In the genomic region with DNA sequence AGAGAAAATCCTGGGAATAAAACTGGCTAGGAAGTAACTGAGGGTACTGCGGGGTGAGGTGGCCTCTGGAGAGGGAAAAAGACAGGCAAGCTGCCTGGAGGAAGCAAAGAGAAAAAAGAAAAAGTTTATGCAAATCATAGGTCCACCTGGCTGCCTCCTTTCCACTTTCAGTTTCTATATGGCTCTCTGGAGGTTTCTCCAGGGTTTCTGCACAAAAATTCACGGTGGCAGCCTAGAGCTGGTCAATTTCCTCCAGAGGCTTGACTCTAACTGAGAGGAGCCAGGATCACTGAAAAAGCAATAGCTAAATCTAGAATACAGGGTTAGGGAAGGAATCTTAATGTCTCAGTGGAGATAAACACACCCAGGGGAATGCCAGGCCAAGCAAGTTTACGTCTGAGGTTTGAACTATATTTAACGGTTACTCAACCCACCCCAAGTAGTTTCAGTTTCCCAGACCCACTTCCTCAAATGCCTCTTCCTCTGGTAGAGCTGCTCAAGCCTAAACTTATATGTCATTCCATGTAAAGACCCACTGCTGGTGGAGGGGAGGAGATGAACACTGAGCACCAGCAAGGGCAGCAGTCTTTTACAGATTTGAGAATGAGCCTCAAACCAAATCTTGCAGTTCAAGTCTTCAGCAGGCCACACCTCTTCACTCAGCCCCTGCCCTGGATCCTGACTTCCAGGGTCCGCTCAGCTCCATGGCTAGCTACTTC, we compare ENCODE assay signal across 8 cellular contexts. TPM values are rescaled to one million over a fixed set of nuclear protein-coding genes. Genes with fewer than 3 reads are reported as not detected.
A peak's percentile ranks its signal among the peaks of the same experiment; 100 is the strongest.
DNase-seq lines count a peak whose midpoint lies in the region; ATAC-seq and TF ChIP-seq lines count a peak whose summit lies in the region.

No MANE protein-coding gene starts in this region.

- no peaks in the 10 kb centered on the region for H3F3A ChIP-seq in OCI-LY1 (ENCODE audit: insufficient read depth, low read length)

- H3K9ac ChIP-seq in OCI-LY1 (ENCODE audit: low read length) = peak overlapping the region; percentile 55; the same call in 1 of the 2 replicates

- H3K27ac ChIP-seq in OCI-LY1 (ENCODE audit: low read depth, low read length, poor library complexity, severe bottlenecking) (peak overlapping the region; percentile 74), vagina (peak overlapping the region; percentile 79)

- H2AFZ ChIP-seq in OCI-LY1 (ENCODE audit: low read length) = no peak overlapping the region

- H3K27me3 ChIP-seq in OCI-LY1 (ENCODE audit: insufficient read depth, low read length) (no peaks in the 10 kb centered on the region), vagina (no peaks in the 10 kb centered on the region)

- intact Hi-C loops in vagina (cut with DNase I) = no loop called here

- H3K9me3 ChIP-seq in OCI-LY1 (ENCODE audit: low read length) (no peaks in the 10 kb centered on the region), vagina (no peaks in the 10 kb centered on the region)

- peaks cover 45% of the 10 kb centered on the region for H3K4me1 ChIP-seq in OCI-LY1 (ENCODE audit: insufficient read depth, low read length, severe bottlenecking)
- H3K4me1 ChIP-seq in vagina = peaks cover 34% of the 10 kb centered on the region

- no peak for TF ChIP-seq CTCF in OCI-LY1 (IDR thresholded peaks at IDR 0.05; ENCODE audit: low read length)
- TF ChIP-seq CTCF in astrocyte of the spinal cord (IDR thresholded peaks at IDR 0.05; ENCODE audit: low read depth, low read length) = no peak
- no peak for TF ChIP-seq CTCF in vagina (IDR thresholded peaks at IDR 0.05)

- H4K20me1 ChIP-seq in OCI-LY1 (ENCODE audit: insufficient read depth, low read length) = no peaks in the 10 kb centered on the region

- H3K4me2 ChIP-seq in OCI-LY1 (ENCODE audit: low read length) = peak overlapping the region; percentile 85

- peak; percentile 65 for DNase-seq in activated effector memory CD4-positive, alpha-beta T cell treated with anti-CD3 and anti-CD28 coated beads, Interleukin-2, amount 50 U/mL, for 16 hours
- DNase-seq in activated effector memory CD4-positive, alpha-beta T cell treated with Interleukin-2 at 50 U/mL for 16 hours = no peak
- DNase-seq in astrocyte of the spinal cord (ENCODE audit: low read depth, low spot score) (peak; percentile 45), lung microvascular endothelial cell (ENCODE audit: low read depth in 2 of 2) (peak; percentile 7 to 70), vagina (ENCODE audit: extremely low spot score in 2 of 2) (no peak), NCI-H146 (lab: John Stamatoyannopoulos, UW) (no peak)

- peak; percentile 52 for ATAC-seq in HG02870 (IDR thresholded peaks at IDR 0.05; ENCODE audit: unreplicated experiment)

- no peaks in the 10 kb centered on the region for H3K79me2 ChIP-seq in OCI-LY1 (ENCODE audit: insufficient read depth, low read length)

- H3K36me3 ChIP-seq in OCI-LY1 (ENCODE audit: insufficient read depth, low read length) (no peaks in the 10 kb centered on the region), vagina (no peaks in the 10 kb centered on the region)

- no peak for TF ChIP-seq POLR2A in vagina (IDR thresholded peaks at IDR 0.05)

- in situ Hi-C loops in astrocyte of the spinal cord (cut with HindIII; ENCODE audit: low sequenced_read_pairs) = no loop called here

- peak overlapping the region; percentile 55 for H3K4me3 ChIP-seq in OCI-LY1 (ENCODE audit: low read depth, low read length, poor library complexity, severe bottlenecking)
- no peak overlapping the region for H3K4me3 ChIP-seq in astrocyte of the spinal cord (ENCODE audit: low read depth, low read length)
- peak overlapping the region; percentile 16 to 20 for H3K4me3 ChIP-seq in vagina

- no peaks in the 10 kb centered on the region for H3K9me2 ChIP-seq in OCI-LY1 (ENCODE audit: low read depth, low read length)

RNA-seq across cellular contexts. Expression of gene LYSMD2, which starts 5.7 kb away (rescaled TPM):
- 11.1 and 26.8 TPM in 2 replicates for total RNA-seq in lung microvascular endothelial cell
- total RNA-seq in vagina = 16.9 TPM

RNA-seq across cellular contexts. Expression of gene TMOD2, which starts 19.7 kb away (rescaled TPM):
- total RNA-seq in lung microvascular endothelial cell = 13.5 and 29.2 TPM in 2 replicates
- total RNA-seq in vagina = 18.4 TPM

RNA-seq across cellular contexts. Expression of gene SCG3, which starts 50.4 kb away (rescaled TPM):
- total RNA-seq in lung microvascular endothelial cell (under 0.01 and 0.22 TPM in 2 replicates), vagina (1.5 TPM)

Comparison
In these comparisons a context has a peak if more than half of its experiments do, and no peak if none do; other contexts are left out.
1. DNase-seq: peak in activated effector memory CD4-positive, alpha-beta T cell treated with anti-CD3 and anti-CD28 coated beads, Interleukin-2, amount 50 U/mL, for 16 hours (single experiment), astrocyte of the spinal cord (single experiment) and lung microvascular endothelial cell (2 of 2); none in activated effector memory CD4-positive, alpha-beta T cell treated with Interleukin-2 at 50 U/mL for 16 hours (single experiment), vagina (0 of 2) and NCI-H146 (single experiment).